In the genomic region with DNA sequence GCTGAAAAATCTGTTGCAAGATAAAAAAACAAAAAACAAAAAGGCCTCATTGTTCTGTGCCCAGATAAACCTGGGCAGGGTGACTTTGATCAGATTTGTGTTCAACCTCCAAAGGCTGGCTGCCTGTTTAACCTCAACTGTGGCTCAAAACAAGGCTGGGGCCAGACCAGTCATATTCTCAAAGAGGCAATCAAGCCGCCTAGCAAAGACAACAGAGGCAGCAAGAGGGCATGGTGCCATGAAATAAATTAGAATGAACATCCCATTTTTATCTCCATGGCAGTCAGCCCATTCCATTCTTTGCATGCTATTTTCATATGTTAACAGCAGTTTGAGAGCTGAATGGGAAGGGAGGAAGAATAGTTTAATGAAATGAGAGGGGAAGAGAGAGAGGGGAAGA, we compare ENCODE assay signal across 11 cellular contexts.
"Had no signal": no experiment of that assay in that cellular context is flagged by ENCODE, and none has a peak within 500 bp of the region (broad histone marks: within the 10 kb centered on the region; RNA-seq: fewer than 3 reads in every experiment).

No MANE protein-coding gene starts in this region.

- H3K27ac ChIP-seq: lower lobe of right lung, thoracic aorta had no signal

- H3K4me1 ChIP-seq: lower lobe of right lung had no signal

- DNase-seq: activated CD4-positive, alpha-beta memory T cell treated with anti-CD3 and anti-CD28 coated beads for 36 hours; activated effector memory CD4-positive, alpha-beta T cell treated with anti-CD3 and anti-CD28 coated beads, Interleukin-2, amount 50 U/mL, for 16 hours; activated T-cell treated with anti-CD3 and anti-CD28 coated beads, Interleukin-2, amount 50 U/mL, for 4 hours; hippocampal formation; lower lobe of right lung; naive B cell; retina; stimulated activated CD4-positive, alpha-beta T cell treated with anti-CD3 and anti-CD28 coated beads, Interleukin-15, amount 100 ng/mL, for 24 hours; stimulated activated CD4-positive, alpha-beta T cell treated with anti-CD3 and anti-CD28 coated beads, Interleukin-4, amount 100 ng/mL, for 24 hours; stimulated activated naive CD8-positive, alpha-beta T cell treated with anti-CD3 and anti-CD28 coated beads, Interleukin-15, amount 100 ng/mL, for 72 hours had no signal

- H3K36me3 ChIP-seq: lower lobe of right lung, thoracic aorta had no signal

- H3K4me3 ChIP-seq: lower lobe of right lung, thoracic aorta had no signal
